ENCODE assay signal across 1 cellular context in genomic region chr20:19741914-19742313, GRCh38.
TF ChIP-seq lines count a peak whose summit lies in the region.

No MANE protein-coding gene starts in this region.

TF ChIP-seq in SK-N-SH treated with all-trans-retinoic acid at 6 μM for 48 hours, 23 proteins besides CTCF, POLR2A, EP300 and RAD21 (continued from another document):
- TF ChIP-seq CREB5 (CRISPR knock-in tag; IDR thresholded peaks at IDR 0.05; ENCODE audit: low read depth) = no peak
- no peak for TF ChIP-seq CSRNP3 (CRISPR knock-in tag; IDR thresholded peaks at IDR 0.05)
- TF ChIP-seq GLIS3 (CRISPR knock-in tag; IDR thresholded peaks at IDR 0.05) = no peak
- TF ChIP-seq OSR1 (CRISPR knock-in tag; IDR thresholded peaks at IDR 0.05) = no peak
- TF ChIP-seq PATZ1 (CRISPR knock-in tag; IDR thresholded peaks at IDR 0.05; ENCODE audit: borderline replicate concordance) = no peak
- no peak for TF ChIP-seq ARNTL (CRISPR knock-in tag; IDR thresholded peaks at IDR 0.05; ENCODE audit: borderline replicate concordance, low read depth)
- TF ChIP-seq ZNF70 (CRISPR knock-in tag; IDR thresholded peaks at IDR 0.05) = no peak
- no peak for TF ChIP-seq ZNF565 (CRISPR knock-in tag; conservative IDR thresholded peaks at IDR 0.05; ENCODE audit: low read depth)
- TF ChIP-seq ZFP3 (CRISPR knock-in tag; IDR thresholded peaks at IDR 0.05) = no peak
- TF ChIP-seq TOX (CRISPR knock-in tag; IDR thresholded peaks at IDR 0.05; ENCODE audit: borderline replicate concordance) = no peak
